ENCODE assay signal across 25 cellular contexts in the genomic region with DNA sequence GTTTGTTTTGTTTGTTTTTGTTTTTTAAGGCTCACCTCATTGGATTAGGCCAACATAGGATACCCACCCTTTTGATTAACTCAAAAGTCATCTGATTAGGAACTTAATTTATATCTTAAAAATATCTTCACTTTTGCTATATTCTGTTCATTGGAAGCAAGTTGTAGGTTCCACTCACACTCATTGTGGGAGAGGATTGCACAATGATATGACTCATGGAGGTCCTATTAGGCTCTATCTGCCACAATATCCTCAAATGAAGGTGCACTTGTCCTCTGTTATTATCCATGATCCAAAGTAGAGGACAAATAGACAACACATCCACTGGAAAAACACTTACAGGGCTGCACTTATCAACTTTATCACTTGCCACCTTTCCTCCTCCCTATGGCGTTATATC.
DNase-seq lines count a peak whose midpoint lies in the region; ATAC-seq and TF ChIP-seq lines count a peak whose summit lies in the region.
"Had no signal": no experiment of that assay in that cellular context is flagged by ENCODE, and none has a peak within 500 bp of the region (broad histone marks: within the 10 kb centered on the region; RNA-seq: fewer than 3 reads in every experiment).

No MANE protein-coding gene starts in this region.

- no peak overlapping the region for H3K56ac ChIP-seq in IMR-90 (ENCODE audit: extremely low read depth, insufficient read depth, low read length)

- WGBS in IMR-90 (ENCODE audit: extremely low coverage in 2 of 2, insufficient read length in 1 of 2), 2 experiments, result no CpG with 5 or more reads among the region's 1 CpG

- H4K5ac ChIP-seq in IMR-90 (ENCODE audit: low read depth, low read length), result no peak overlapping the region

- no peak overlapping the region for H2BK15ac ChIP-seq in IMR-90 (ENCODE audit: low read depth, low read length)

- H3K4me2 ChIP-seq in IMR-90 (ENCODE audit: low read depth, low read length), result no peak overlapping the region

- H3K9ac ChIP-seq in IMR-90 (ENCODE audit: low read depth, low read length), result no peak overlapping the region
- no peak overlapping the region for H3K9ac ChIP-seq in adipocyte (ENCODE audit: low read length)
- H3K9ac ChIP-seq in colonic mucosa (ENCODE audit: low read depth in 2 of 2, low read length in 2 of 2), result no peak overlapping the region

- in situ Hi-C loops in IMR-90 (cut with MboI; ENCODE audit: low sequenced_read_pairs), result no loop called here

- H3K9me3 ChIP-seq in IMR-90 (ENCODE audit: control insufficient read depth, insufficient read depth, low read length), result no peaks in the 10 kb centered on the region
- H3K9me3 ChIP-seq in adipocyte (ENCODE audit: control insufficient read depth, low read length), result no peaks in the 10 kb centered on the region
- no peaks in the 10 kb centered on the region for H3K9me3 ChIP-seq in colonic mucosa
- H3K9me3 ChIP-seq: mucosa of descending colon had no signal

- H2AFZ ChIP-seq in IMR-90 (replicated peaks; ENCODE audit: low read length, poor library complexity), result no peak overlapping the region

- H3K36me3 ChIP-seq in IMR-90 (ENCODE audit: control insufficient read depth, insufficient read depth, low read length), result no peaks in the 10 kb centered on the region
- H3K36me3 ChIP-seq in adipocyte (ENCODE audit: control insufficient read depth, insufficient read depth, low read length, severe bottlenecking), result no peaks in the 10 kb centered on the region
- no peaks in the 10 kb centered on the region for H3K36me3 ChIP-seq in colonic mucosa
- H3K36me3 ChIP-seq: cardiac muscle cell, left lung had no signal

- TF ChIP-seq CTCF in AG09309 (IDR thresholded peaks at IDR 0.05; ENCODE audit: control insufficient read depth, insufficient read depth, low read depth, low read length, missing control alignments), result no peak
- TF ChIP-seq CTCF in IMR-90 (conservative IDR thresholded peaks at IDR 0.05; ENCODE audit: low read depth, low read length), result no peak
- no peak for TF ChIP-seq CTCF in fibroblast of villous mesenchyme (IDR thresholded peaks at IDR 0.05; ENCODE audit: insufficient read depth, low read depth, low read length)
- TF ChIP-seq CTCF in colonic mucosa (IDR thresholded peaks at IDR 0.05), result no peak

- H3K18ac ChIP-seq in IMR-90 (ENCODE audit: low read depth, low read length), result no peak overlapping the region

- no peaks in the 10 kb centered on the region for H3K27me3 ChIP-seq in IMR-90 (ENCODE audit: control insufficient read depth, insufficient read depth, low read length)
- peaks cover 44% of the 10 kb centered on the region for H3K27me3 ChIP-seq in adipocyte (replicated peaks; ENCODE audit: control insufficient read depth, insufficient read depth, low read length)
- H3K27me3 ChIP-seq in colonic mucosa, result no peaks in the 10 kb centered on the region
- H3K27me3 ChIP-seq: cardiac muscle cell, left lung had no signal

- H3K23ac ChIP-seq in IMR-90 (ENCODE audit: low read depth, low read length), result no peak overlapping the region

- BruUV-seq in IMR-90 (replicated peaks; lab: Mats Ljungman, UMichigan), result no TSS peak

- no peak overlapping the region for H2BK120ac ChIP-seq in IMR-90 (ENCODE audit: low read depth, low read length)

- H3K4me1 ChIP-seq in IMR-90 (ENCODE audit: control insufficient read depth, insufficient read depth, low read length) (no peaks in the 10 kb centered on the region), adipocyte (ENCODE audit: control insufficient read depth, insufficient read depth, low read length) (no peaks in the 10 kb centered on the region), colonic mucosa (no peaks in the 10 kb centered on the region)
- H3K4me1 ChIP-seq: left lung had no signal

- no peak overlapping the region for H2AK5ac ChIP-seq in IMR-90 (ENCODE audit: low read depth, low read length)

- H4K20me1 ChIP-seq in IMR-90 (ENCODE audit: insufficient read depth, low read length), result no peaks in the 10 kb centered on the region

- TF ChIP-seq RAD21 in IMR-90 (IDR thresholded peaks at IDR 0.05; ENCODE audit: low read length), result no peak

- H3K14ac ChIP-seq in IMR-90 (replicated peaks; ENCODE audit: low read depth, low read length), result no peak overlapping the region

- H4K8ac ChIP-seq in IMR-90 (ENCODE audit: low read depth in 2 of 2, low read length in 2 of 2), result no peak overlapping the region

- ATAC-seq in IMR-90 (ENCODE audit: low read depth) (no peak), GM21619 (IDR thresholded peaks at IDR 0.05; ENCODE audit: unreplicated experiment) (no peak)
- no peak for ATAC-seq in activated CD4-positive, CD25-positive, alpha-beta regulatory T cell treated with anti-CD3 and anti-CD28 coated beads, Interleukin-2, amount 50 U/mL, for 24 hours
- ATAC-seq: GM12878; left lung; mucosa of descending colon; stimulated activated naive B cell treated with anti-CD40 and anti-IgM and Interleukin-4, amounts not matched to agents 10 μg/mL and 1 μg/mL and 100 μg/mL, for 72 hours had no signal

- H4K91ac ChIP-seq in IMR-90 (ENCODE audit: insufficient read depth, low read depth, low read length), result no peak overlapping the region

- DNase-seq in AG09309 (ENCODE audit: low read depth) (peak; percentile 1), IMR-90 (no peak), adipocyte (ENCODE audit: low read depth) (peak; percentile 27), fibroblast of villous mesenchyme (ENCODE audit: low read depth) (peak; percentile 14), colonic mucosa (no peak), AG08396 (ENCODE audit: low spot score) (no peak)
- DNase-seq: activated CD4-positive, alpha-beta T cell treated with anti-CD3 and anti-CD28 coated beads, Interleukin-2, amount 50 U/mL, for 1 hour; activated CD8-positive, alpha-beta memory T cell treated with anti-CD3 and anti-CD28 coated beads, Interleukin-2, amount 50 U/mL, for 4 hours; activated effector memory CD4-positive, alpha-beta T cell treated with Interleukin-2 at 50 U/mL for 16 hours; CD4-positive, alpha-beta T cell; DMS 273 treated with DMSO at 0.1 percent for 48 hours; glutamatergic neuron; GOT3; left lung; mucosa of descending colon; NCI-H524 treated with DMSO at 0.1 percent for 48 hours; SIG-M5; stimulated activated CD4-positive, alpha-beta T cell treated with anti-CD3 and anti-CD28 coated beads, Interleukin-1b, Interleukin-23, amount 100 ng/mL, for 48 hours; stimulated activated naive B cell treated with anti-CD40 and anti-IgM and Interleukin-4, amounts not matched to agents 10 μg/mL and 1 μg/mL and 100 μg/mL, for 72 hours; T-helper 1 cell had no signal

- POLR2A ChIA-PET in IMR-90 (lab: Charles Lee; ENCODE audit: unreplicated experiment), result no interaction called here

- H3K4me3 ChIP-seq in AG09309 (ENCODE audit: control insufficient read depth, low read depth, low read length) (no peak overlapping the region), IMR-90 (ENCODE audit: insufficient read depth, low read depth, low read length) (no peak overlapping the region), adipocyte (ENCODE audit: low read length) (no peak overlapping the region), fibroblast of villous mesenchyme (ENCODE audit: low read depth, low read length) (no peak overlapping the region), colonic mucosa (no peak overlapping the region)
- H3K4me3 ChIP-seq: cardiac muscle cell, GM12878, left lung, mucosa of descending colon had no signal

- H3K79me1 ChIP-seq in IMR-90 (ENCODE audit: low read depth in 1 of 2, low read length in 2 of 2), result no peaks in the 10 kb centered on the region

- H2BK20ac ChIP-seq in IMR-90 (ENCODE audit: low read depth, low read length), result no peak overlapping the region

- no peaks in the 10 kb centered on the region for H3K9me1 ChIP-seq in IMR-90 (ENCODE audit: insufficient read depth, low read length)

- H2AK9ac ChIP-seq in IMR-90 (replicated peaks; ENCODE audit: low read depth, low read length, poor library complexity), result no peak overlapping the region

- intact Hi-C loops in IMR-90 (cut with micrococcal nuclease) (no loop called here), colonic mucosa (cut with DNase I) (no loop called here)

- H3K27ac ChIP-seq in IMR-90 (ENCODE audit: insufficient read depth, low read length) (no peak overlapping the region), colonic mucosa (no peak overlapping the region)
- H3K27ac ChIP-seq: cardiac muscle cell, epithelial cell of prostate, left lung had no signal

- dilution Hi-C loops in IMR-90 (cut with HindIII; ENCODE audit: low sequenced_read_pairs, unreplicated experiment), result no loop called here

- no peak overlapping the region for H2BK5ac ChIP-seq in IMR-90 (ENCODE audit: low read depth, low read length, poor library complexity, severe bottlenecking)

- CTCF ChIA-PET in IMR-90 (lab: Yijun Ruan, JAX), result no interaction called here

- no peak for TF ChIP-seq POLR2A in IMR-90 (IDR thresholded peaks at IDR 0.05; ENCODE audit: low read depth, low read length)

- H3K4ac ChIP-seq in IMR-90 (ENCODE audit: low read depth, low read length), result no peak overlapping the region

TF ChIP-seq in IMR-90, 13 proteins besides CTCF, POLR2A, EP300 and RAD21:
- TF ChIP-seq ELK1 (IDR thresholded peaks at IDR 0.05; ENCODE audit: borderline replicate concordance, low read depth, low read length) (no peak), FOS (IDR thresholded peaks at IDR 0.05; ENCODE audit: low read depth, low read length) (no peak), RCOR1 (IDR thresholded peaks at IDR 0.05; ENCODE audit: insufficient replicate concordance, low read length) (no peak), MAFK (IDR thresholded peaks at IDR 0.05; ENCODE audit: low read depth, low read length) (no peak), USF2 (IDR thresholded peaks at IDR 0.05; ENCODE audit: low read depth, low read length) (no peak), NFE2L2 (IDR thresholded peaks at IDR 0.05; ENCODE audit: low read depth, low read length) (no peak), CEBPB (IDR thresholded peaks at IDR 0.05; ENCODE audit: low read depth, low read length) (peak; percentile 59)

Comparison
In these comparisons a context has a peak if more than half of its experiments do, and no peak if none do; other contexts are left out.
1. DNase-seq: peak in AG09309 (single experiment), adipocyte (single experiment) and fibroblast of villous mesenchyme (single experiment); none in IMR-90 (single experiment), colonic mucosa (single experiment) and AG08396 (single experiment).